ENCODE assay signal across 8 cellular contexts in genomic region chr6:18823782-18824386, GRCh38.
DNase-seq lines count a peak whose midpoint lies in the region; ATAC-seq lines count a peak whose summit lies in the region.

No MANE protein-coding gene starts in this region.

- no peaks in the 10 kb centered on the region for H3K27me3 Mint-ChIP-seq in activated T-cell treated with anti-CD3 and anti-CD28 coated beads, Interleukin-2, amount 50 U/mL, for 4 hours (ENCODE audit: low read depth)
- H3K27me3 Mint-ChIP-seq in central memory CD8-positive, alpha-beta T cell = no peaks in the 10 kb centered on the region

- peaks cover 35% of the 10 kb centered on the region for H3K9me3 Mint-ChIP-seq in activated T-cell treated with anti-CD3 and anti-CD28 coated beads, Interleukin-2, amount 50 U/mL, for 4 hours
- H3K9me3 Mint-ChIP-seq in central memory CD8-positive, alpha-beta T cell = peaks cover 32% of the 10 kb centered on the region

- no peak for ATAC-seq in activated T-cell treated with anti-CD3 and anti-CD28 coated beads, Interleukin-2, amount 50 U/mL, for 4 hours
- ATAC-seq in central memory CD8-positive, alpha-beta T cell (replicated peaks; ENCODE audit: extremely low read depth, poor library complexity, severe bottlenecking) = no peak
- ATAC-seq in GM19395 (IDR thresholded peaks at IDR 0.05; ENCODE audit: unreplicated experiment) = no peak

- no peak overlapping the region for H3K4me3 Mint-ChIP-seq in activated T-cell treated with anti-CD3 and anti-CD28 coated beads, Interleukin-2, amount 50 U/mL, for 4 hours
- H3K4me3 Mint-ChIP-seq in central memory CD8-positive, alpha-beta T cell = no peak overlapping the region

- no peaks in the 10 kb centered on the region for H3K36me3 Mint-ChIP-seq in activated T-cell treated with anti-CD3 and anti-CD28 coated beads, Interleukin-2, amount 50 U/mL, for 4 hours (ENCODE audit: insufficient read depth)
- no peaks in the 10 kb centered on the region for H3K36me3 Mint-ChIP-seq in central memory CD8-positive, alpha-beta T cell (ENCODE audit: insufficient read depth)

- peak overlapping the region; percentile 36 for H3K27ac Mint-ChIP-seq in central memory CD8-positive, alpha-beta T cell (ENCODE audit: low read depth)

- H3K4me1 Mint-ChIP-seq in activated T-cell treated with anti-CD3 and anti-CD28 coated beads, Interleukin-2, amount 50 U/mL, for 4 hours (ENCODE audit: low read depth) = no peaks in the 10 kb centered on the region
- H3K4me1 Mint-ChIP-seq in central memory CD8-positive, alpha-beta T cell = no peaks in the 10 kb centered on the region

- DNase-seq in activated T-cell treated with anti-CD3 and anti-CD28 coated beads for 24 hours (ENCODE audit: low read depth) (peak; percentile 1), NCI-H69 (lab: John Stamatoyannopoulos, UW) (peak; percentile 54), cerebellar nuclear complex (lab: John Stamatoyannopoulos, UW) (no peak)
- no peak for DNase-seq in activated T-cell treated with anti-CD3 and anti-CD28 coated beads, Interleukin-2, amount 50 U/mL, for 4 hours
- no peak for DNase-seq in central memory CD8-positive, alpha-beta T cell (ENCODE audit: low spot score in 2 of 2)
- DNase-seq in stimulated activated CD4-positive, alpha-beta T cell treated with anti-CD3 and anti-CD28 coated beads, Interleukin-12 subunit alpha, Interleukin-12 subunit beta, amount 100 ng/mL, for 4 hours = peak; percentile 8
- no peak for DNase-seq in effector CD8-positive, alpha-beta T cell (lab: John Stamatoyannopoulos, UW)

Comparison
In these comparisons a context has a peak if more than half of its experiments do, and no peak if none do; other contexts are left out.
1. DNase-seq: peak in activated T-cell treated with anti-CD3 and anti-CD28 coated beads for 24 hours (single experiment), NCI-H69 (single experiment) and stimulated activated CD4-positive, alpha-beta T cell treated with anti-CD3 and anti-CD28 coated beads, Interleukin-12 subunit alpha, Interleukin-12 subunit beta, amount 100 ng/mL, for 4 hours (single experiment); none in activated T-cell treated with anti-CD3 and anti-CD28 coated beads, Interleukin-2, amount 50 U/mL, for 4 hours (single experiment), central memory CD8-positive, alpha-beta T cell (0 of 2), effector CD8-positive, alpha-beta T cell (single experiment) and cerebellar nuclear complex (0 of 2).